Comparison of ENCODE assay signal across 10 cellular contexts in genomic region chr3:71111784-71112440, GRCh38.
DNase-seq lines count a peak whose midpoint lies in the region; ATAC-seq, FAIRE-seq and TF ChIP-seq lines count a peak whose summit lies in the region.
"Had no signal": no experiment of that assay in that cellular context is flagged by ENCODE, and none has a peak within 500 bp of the region (broad histone marks: within the 10 kb centered on the region; RNA-seq: fewer than 3 reads in every experiment).

No MANE protein-coding gene starts in this region.

- TF ChIP-seq POLR2A in A549 (IDR thresholded peaks at IDR 0.05; ENCODE audit: low read length) (no peak), HCT116 (IDR thresholded peaks at IDR 0.05; ENCODE audit: borderline replicate concordance, extremely low read depth, insufficient read depth, insufficient read length) (no peak)

- H3K9me2 ChIP-seq in HCT116 (ENCODE audit: insufficient read depth): no peaks in the 10 kb centered on the region

- TF ChIP-seq EP300 in A549 (IDR thresholded peaks at IDR 0.05): peak; percentile 20 to 37; a peak in 1 of 5 replicates

- no peaks in the 10 kb centered on the region for H3K36me3 ChIP-seq in HCT116 (ENCODE audit: control insufficient read depth in 1 of 2, insufficient read depth in 2 of 2, low read length in 2 of 2)
- H3K36me3 ChIP-seq in adipocyte (ENCODE audit: control insufficient read depth, insufficient read depth, low read length, severe bottlenecking): peaks cover 5% of the 10 kb centered on the region
- peaks cover 0 to 6% (median 3%) of the 10 kb centered on the region in 4 donors for H3K36me3 ChIP-seq in liver (ENCODE audit: control insufficient read depth in 4 of 4, insufficient read depth in 3 of 4, low read depth in 1 of 4, low read length in 3 of 4)

- H3K27me3 ChIP-seq in HCT116 (ENCODE audit: insufficient read depth, low read length) (no peaks in the 10 kb centered on the region), adipocyte (replicated peaks; ENCODE audit: control insufficient read depth, insufficient read depth, low read length) (no peaks in the 10 kb centered on the region), liver (ENCODE audit: control insufficient read depth in 4 of 4, insufficient read depth in 4 of 4, low read length in 3 of 4) (no peaks in the 10 kb centered on the region)

- H3K9me3 ChIP-seq in A549 (no peaks in the 10 kb centered on the region), HCT116 (ENCODE audit: control insufficient read depth in 1 of 2, insufficient read depth in 1 of 2, low read depth in 1 of 2, low read length in 2 of 2) (no peaks in the 10 kb centered on the region), adipocyte (ENCODE audit: control insufficient read depth, low read length) (no peaks in the 10 kb centered on the region), liver (ENCODE audit: control insufficient read depth in 4 of 4, low read length in 3 of 4) (no peaks in the 10 kb centered on the region)

- no peak overlapping the region for H3K9ac ChIP-seq in HCT116 (ENCODE audit: low read length)
- no peak overlapping the region for H3K9ac ChIP-seq in adipocyte (ENCODE audit: low read length)
- H3K9ac ChIP-seq in liver (ENCODE audit: low read depth in 1 of 2, low read length in 2 of 2): no peak overlapping the region

- no TSS peak for BruUV-seq in HCT116 (replicated peaks; lab: Mats Ljungman, UMichigan)

- intact Hi-C loops in HCT116 (cut with micrococcal nuclease): no loop called here

- TF ChIP-seq RAD21 in A549 (conservative IDR thresholded peaks at IDR 0.05 in 1 of 2, IDR thresholded peaks at IDR 0.05 in 1 of 2) (0 out of 5 replicates have a peak, but pooled peaks of 1 of the 2 experiments have one; percentile 17), HCT116 (IDR thresholded peaks at IDR 0.05; ENCODE audit: low read depth) (no peak), liver (IDR thresholded peaks at IDR 0.05) (no peak)

- TF ChIP-seq CTCF in A549 (IDR thresholded peaks at IDR 0.05): no peak
- TF ChIP-seq CTCF in HCT116 (IDR thresholded peaks at IDR 0.05 in 2 of 3, conservative IDR thresholded peaks at IDR 0.05 in 1 of 3; ENCODE audit: borderline replicate concordance in 1 of 3, insufficient read depth in 1 of 3, low read depth in 2 of 3, low read length in 2 of 3): no peak
- TF ChIP-seq CTCF in liver (IDR thresholded peaks at IDR 0.05; ENCODE audit: low read depth, low read length, missing input control): no peak
- TF ChIP-seq CTCF in mesothelial cell of epicardium (IDR thresholded peaks at IDR 0.05; ENCODE audit: unreplicated experiment): no peak

- H3K27ac Mint-ChIP-seq in mesothelial cell of epicardium: no peak overlapping the region

- H3K4me2 ChIP-seq in A549: peak overlapping the region; percentile 37
- H3K4me2 ChIP-seq in HCT116 (ENCODE audit: low read length): no peak overlapping the region

- peaks cover 17% of the 10 kb centered on the region for H3K36me3 Mint-ChIP-seq in mesothelial cell of epicardium

- H3K4me3 Mint-ChIP-seq in mesothelial cell of epicardium: no peak overlapping the region

- H4K20me1 ChIP-seq in HCT116 (ENCODE audit: insufficient read depth): no peaks in the 10 kb centered on the region

- H3K9me3 Mint-ChIP-seq in mesothelial cell of epicardium: no peaks in the 10 kb centered on the region

- H3K4me3 ChIP-seq in A549 (no peak overlapping the region), HCT116 (replicated peaks in 1 of 2; ENCODE audit: low read depth in 1 of 2, low read length in 2 of 2) (no peak overlapping the region), adipocyte (ENCODE audit: low read length) (no peak overlapping the region), liver (ENCODE audit: low read depth in 1 of 3, low read length in 3 of 3) (no peak overlapping the region)

- ATAC-seq in A549 (peak; percentile 95 to 99), HCT116 (no peak), GM19397 (IDR thresholded peaks at IDR 0.05; ENCODE audit: unreplicated experiment) (no peak)

- WGBS in A549 (ENCODE audit: missing lambda C conversion rate): 3% methylated on average over 5 of the region's 6 CpGs
- WGBS in liver: 42% methylated on average over 6 of the region's 6 CpGs

- RAD21 ChIA-PET in HCT116 (lab: Charles Lee; ENCODE audit: low non-redundant PET in 1 of 2, low total read pairs in 2 of 2, uncharacterized antibody in 2 of 2, unreplicated experiment in 2 of 2): no interaction called here

- H3K27ac ChIP-seq in A549 (peak overlapping the region; percentile 59 to 66; a peak in 5 of 6 replicates), HCT116 (ENCODE audit: low read depth, low read length) (no peak overlapping the region), liver (ENCODE audit: low read depth in 1 of 2, low read length in 2 of 2) (peak overlapping the region; percentile 73 to 75)

- FAIRE-seq in A549 (lab: Jason Lieb, UNC): no peak
- FAIRE-seq: GM19239 had no signal

- H3K79me2 ChIP-seq in HCT116 (ENCODE audit: insufficient read depth, low read length): no peaks in the 10 kb centered on the region

- H3K27me3 Mint-ChIP-seq in mesothelial cell of epicardium (ENCODE audit: low read depth): no peaks in the 10 kb centered on the region

- H3K4me1 ChIP-seq in A549 (peaks cover 45% of the 10 kb centered on the region), HCT116 (ENCODE audit: control insufficient read depth in 1 of 2, insufficient read depth in 2 of 2, low read length in 2 of 2) (no peaks in the 10 kb centered on the region), adipocyte (ENCODE audit: control insufficient read depth, insufficient read depth, low read length) (peaks cover 21% of the 10 kb centered on the region), liver (ENCODE audit: control insufficient read depth in 4 of 4, insufficient read depth in 4 of 4, low read length in 3 of 4) (peaks cover 10 to 25% (median 14%) of the 10 kb centered on the region in 4 donors)

- CTCF ChIA-PET in A549 (lab: Yijun Ruan, JAX) (no interaction called here), HCT116 (lab: Charles Lee) (no interaction called here)

- DNase-seq in A549 (ENCODE audit: low read depth in 1 of 2, low spot score in 1 of 2): peak in 1 of 2 experiments; percentile 79
- DNase-seq in HCT116 (ENCODE audit: low read depth, low spot score): peak; percentile 4
- peak; percentile 74 for DNase-seq in adipocyte (ENCODE audit: low read depth)
- no peak for DNase-seq in C1 segment of cervical spinal cord (lab: John Stamatoyannopoulos, UW)
- no peak for DNase-seq in OCI-M1 (lab: John Stamatoyannopoulos, UW)
- no peak for DNase-seq in mesothelial cell of epicardium (ENCODE audit: low spot score in 2 of 2, unreplicated experiment in 2 of 2)
- DNase-seq: DND-41 had no signal

- POLR2A ChIA-PET in A549 (lab: Yijun Ruan, JAX) (no interaction called here), HCT116 (lab: Charles Lee) (no interaction called here)

- no peak overlapping the region for H2AFZ ChIP-seq in HCT116 (ENCODE audit: low read depth, low read length, poor library complexity, severe bottlenecking)

- H3K4me1 Mint-ChIP-seq in mesothelial cell of epicardium: peaks cover 19% of the 10 kb centered on the region

TF ChIP-seq in A549, 52 proteins besides CTCF, POLR2A, EP300 and RAD21:
- TF ChIP-seq CEBPB (IDR thresholded peaks at IDR 0.05) (peak; percentile 74 to 80), BHLHE40 (IDR thresholded peaks at IDR 0.05; ENCODE audit: low read depth, low read length) (no peak), FOSL2 (IDR thresholded peaks at IDR 0.05) (peak; percentile 69), FOSL2 (CRISPR knock-in tag; IDR thresholded peaks at IDR 0.05) (peak; percentile 84), JUNB (IDR thresholded peaks at IDR 0.05) (peak; percentile 71), GATA3 (IDR thresholded peaks at IDR 0.05; ENCODE audit: borderline replicate concordance) (peak; percentile 8; the same call in 1 of the 2 replicates), JUN (IDR thresholded peaks at IDR 0.05) (peak; percentile 26 to 28; a peak in 1 of 5 replicates), HOXB13 (CRISPR knock-in tag; IDR thresholded peaks at IDR 0.05; ENCODE audit: low read depth) (no peak)

TF ChIP-seq in liver, 16 proteins besides CTCF, POLR2A, EP300 and RAD21:
- TF ChIP-seq RXRA (IDR thresholded peaks at IDR 0.05) (peak in 1 of 2 donors; percentile 67), TAF1 (conservative IDR thresholded peaks at IDR 0.05) (no peak), YY1 (IDR thresholded peaks at IDR 0.05) (no peak), FOXA2 (IDR thresholded peaks at IDR 0.05) (peak; percentile 81), JUND (IDR thresholded peaks at IDR 0.05) (peak in 1 of 2 donors; percentile 60), HNF4A (conservative IDR thresholded peaks at IDR 0.05) (peak in 1 of 2 donors; percentile 32)

Comparison
In these comparisons a context has a peak if more than half of its experiments do, and no peak if none do; other contexts are left out.
1. ATAC-seq: peak in A549 (2 of 2); none in HCT116 (single experiment) and GM19397 (single experiment).
2. DNase-seq: peak in HCT116 (single experiment) and adipocyte (single experiment); none in C1 segment of cervical spinal cord (0 of 14), OCI-M1 (single experiment) and mesothelial cell of epicardium (0 of 2).
3. Of the 6 proteins assayed by ChIP-seq in both A549 and HCT116: peak only in A549: CEBPB; only in HCT116: none; in both: none; in neither: 4; mixed calls (peak in some experiments, not most) for 1.